ENCODE assay signal across 8 cellular contexts in the genomic region with DNA sequence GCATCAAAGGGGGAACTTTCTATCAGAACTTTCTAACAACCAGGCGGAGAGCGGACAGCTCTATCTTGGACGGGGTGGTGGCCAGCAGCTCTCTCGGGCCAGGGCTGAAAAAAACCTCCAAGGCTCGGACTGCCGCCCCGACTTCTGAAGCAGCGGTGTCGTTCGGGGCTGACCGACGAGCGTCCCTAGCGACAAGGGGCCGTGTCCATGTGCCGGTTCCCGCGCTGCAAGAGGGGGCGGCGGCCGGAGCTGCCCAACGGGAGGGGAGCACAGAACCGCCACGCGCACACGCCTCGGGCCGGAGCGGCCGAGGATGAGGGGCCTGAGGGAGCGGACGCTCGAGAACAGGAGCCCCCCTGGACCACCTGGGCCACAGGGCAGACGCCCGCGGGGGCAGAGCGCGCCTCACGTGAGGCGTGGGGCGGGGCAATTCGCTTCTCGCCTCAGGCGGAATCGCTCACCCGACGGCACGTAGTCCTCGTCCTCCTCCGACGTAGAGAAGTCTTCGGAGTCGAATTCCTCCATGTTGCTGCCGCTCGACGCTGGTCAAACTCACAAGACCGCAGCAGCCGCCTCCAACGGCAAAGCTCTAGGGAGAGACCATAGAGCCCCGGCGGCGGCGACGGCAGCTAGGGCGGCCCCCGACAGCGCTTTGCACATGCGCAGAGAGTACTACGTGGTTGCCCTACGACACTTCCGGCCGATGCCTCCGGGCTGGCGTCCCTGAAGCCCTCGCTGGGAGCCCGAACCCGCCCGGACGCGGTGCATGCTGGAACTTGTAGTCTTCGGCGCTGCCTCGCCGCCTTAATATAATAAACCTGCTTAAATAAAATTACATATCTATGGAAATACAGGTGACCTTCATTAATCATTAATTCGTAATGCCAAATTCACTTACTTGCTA. TPM values are rescaled to one million over a fixed set of nuclear protein-coding genes. Genes with fewer than 3 reads are reported as not detected.
DNase-seq lines count a peak whose midpoint lies in the region; ATAC-seq and TF ChIP-seq lines count a peak whose summit lies in the region.

A gene (minus strand): TSS at position 676 of the 904 bp plus-strand sequence. CDS start 151 bp downstream, at position 525.

- H3K27me3 Mint-ChIP-seq in WTC11 (ENCODE audit: low read depth) (peaks cover 8% of the 10 kb centered on the region), immature natural killer cell (ENCODE audit: low read depth in 3 of 3) (peaks cover 8 to 13% (median 13%) of the 10 kb centered on the region in 3 donors)

- CTCF ChIA-PET in AG04449 (lab: Yijun Ruan, JAX): interaction anchor here (0.8 to 2.1 kb wide), 8 partner anchors 11 to 333 kb away, joined by 3 to 11 read pairs (median 4); a partner anchor contains a TSS
- CTCF ChIA-PET in WTC11 (lab: Charles Lee): interaction anchor here (1.0 to 2.9 kb wide), 10 partner anchors 32 to 234 kb away, joined by 3 to 20 read pairs (median 5); a partner anchor contains a TSS

- POLR2A ChIA-PET in AG04449 (lab: Yijun Ruan, JAX) (interaction anchor here (0.5 to 1.6 kb wide), 5 partner anchors 11 to 183 kb away, joined by 3 to 5 read pairs (median 3); no protein-coding TSS in a partner anchor), WTC11 (lab: Charles Lee) (interaction anchor here (0.5 to 1.5 kb wide), 6 partner anchors 15 to 189 kb away, joined by 3 to 9 read pairs (median 4); a partner anchor contains a TSS)

- ATAC-seq in GM18873 (IDR thresholded peaks at IDR 0.05; ENCODE audit: low FRiP score, unreplicated experiment) (peak; percentile 93), HG03139 (IDR thresholded peaks at IDR 0.05; ENCODE audit: unreplicated experiment) (peak; percentile 88), WTC11 (peak; percentile 87)

- peak within 1 kb of the TSS; percentile 79 for H3K4me3 Mint-ChIP-seq in WTC11
- H3K4me3 Mint-ChIP-seq in immature natural killer cell: peak within 1 kb of the TSS; percentile 89 to 95 (median 94)

- peak within 1 kb of the TSS; percentile 97 for H3K27ac Mint-ChIP-seq in WTC11
- peak within 1 kb of the TSS; percentile 95 to 98 (median 96) for H3K27ac Mint-ChIP-seq in immature natural killer cell

- DNase-seq in AG04449 (ENCODE audit: low read depth, low spot score) (peak; percentile 44), NCI-H2227 treated with DMSO at 0.1 percent for 48 hours (lab: John Stamatoyannopoulos, UW) (peak; percentile 89), WTC11 (ENCODE audit: low spot score) (peak; percentile 97), cardiac fibroblast (ENCODE audit: low read depth in 2 of 2) (peak; percentile 95 to 96), immature natural killer cell (peak; percentile 95 to 97 (median 96)), smooth muscle cell of the brain vasculature (ENCODE audit: low read depth, low spot score) (peak; percentile 89)

- H3K4me1 Mint-ChIP-seq in WTC11 (peaks cover 22% of the 10 kb centered on the region), immature natural killer cell (peaks cover 24 to 27% of the 10 kb centered on the region in 2 donors)

- H3K9me3 Mint-ChIP-seq in WTC11 (peaks cover 9% of the 10 kb centered on the region), immature natural killer cell (no peaks in the 10 kb centered on the region)

- H3K4me3 ChIP-seq in AG04449 (ENCODE audit: low read depth, low read length) (peak within 1 kb of the TSS; percentile 94), cardiac fibroblast (replicated peaks in 1 of 2; ENCODE audit: low read depth in 2 of 2, low read length in 2 of 2) (peak within 1 kb of the TSS; percentile 92 to 93)

- H3K36me3 Mint-ChIP-seq in WTC11: peaks cover 12% of the 10 kb centered on the region
- no peaks in the 10 kb centered on the region for H3K36me3 Mint-ChIP-seq in immature natural killer cell

- no peak for TF ChIP-seq CTCF in AG04449 (IDR thresholded peaks at IDR 0.05; ENCODE audit: insufficient read depth, low read length, missing control alignments)
- no peak for TF ChIP-seq CTCF in WTC11 (IDR thresholded peaks at IDR 0.05)
- no peak for TF ChIP-seq CTCF in cardiac fibroblast (IDR thresholded peaks at IDR 0.05; ENCODE audit: low read depth, low read length)

TF ChIP-seq in WTC11, 78 proteins besides CTCF, POLR2A, EP300 and RAD21 (continues in another document):
- TF ChIP-seq, protein P1, sequence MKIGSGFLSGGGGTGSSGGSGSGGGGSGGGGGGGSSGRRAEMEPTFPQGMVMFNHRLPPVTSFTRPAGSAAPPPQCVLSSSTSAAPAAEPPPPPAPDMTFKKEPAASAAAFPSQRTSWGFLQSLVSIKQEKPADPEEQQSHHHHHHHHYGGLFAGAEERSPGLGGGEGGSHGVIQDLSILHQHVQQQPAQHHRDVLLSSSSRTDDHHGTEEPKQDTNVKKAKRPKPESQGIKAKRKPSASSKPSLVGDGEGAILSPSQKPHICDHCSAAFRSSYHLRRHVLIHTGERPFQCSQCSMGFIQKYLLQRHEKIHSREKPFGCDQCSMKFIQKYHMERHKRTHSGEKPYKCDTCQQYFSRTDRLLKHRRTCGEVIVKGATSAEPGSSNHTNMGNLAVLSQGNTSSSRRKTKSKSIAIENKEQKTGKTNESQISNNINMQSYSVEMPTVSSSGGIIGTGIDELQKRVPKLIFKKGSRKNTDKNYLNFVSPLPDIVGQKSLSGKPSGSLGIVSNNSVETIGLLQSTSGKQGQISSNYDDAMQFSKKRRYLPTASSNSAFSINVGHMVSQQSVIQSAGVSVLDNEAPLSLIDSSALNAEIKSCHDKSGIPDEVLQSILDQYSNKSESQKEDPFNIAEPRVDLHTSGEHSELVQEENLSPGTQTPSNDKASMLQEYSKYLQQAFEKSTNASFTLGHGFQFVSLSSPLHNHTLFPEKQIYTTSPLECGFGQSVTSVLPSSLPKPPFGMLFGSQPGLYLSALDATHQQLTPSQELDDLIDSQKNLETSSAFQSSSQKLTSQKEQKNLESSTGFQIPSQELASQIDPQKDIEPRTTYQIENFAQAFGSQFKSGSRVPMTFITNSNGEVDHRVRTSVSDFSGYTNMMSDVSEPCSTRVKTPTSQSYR (CRISPR knock-in tag; IDR thresholded peaks at IDR 0.05): peak; percentile 85; the same call in 1 of the 2 replicates
- TF ChIP-seq ETV6 (CRISPR knock-in tag; IDR thresholded peaks at IDR 0.05): peak; percentile 90
- TF ChIP-seq, protein P2, sequence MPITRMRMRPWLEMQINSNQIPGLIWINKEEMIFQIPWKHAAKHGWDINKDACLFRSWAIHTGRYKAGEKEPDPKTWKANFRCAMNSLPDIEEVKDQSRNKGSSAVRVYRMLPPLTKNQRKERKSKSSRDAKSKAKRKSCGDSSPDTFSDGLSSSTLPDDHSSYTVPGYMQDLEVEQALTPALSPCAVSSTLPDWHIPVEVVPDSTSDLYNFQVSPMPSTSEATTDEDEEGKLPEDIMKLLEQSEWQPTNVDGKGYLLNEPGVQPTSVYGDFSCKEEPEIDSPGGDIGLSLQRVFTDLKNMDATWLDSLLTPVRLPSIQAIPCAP (CRISPR knock-in tag; IDR thresholded peaks at IDR 0.05): no peak; the same call in 1 of the 2 replicates
- TF ChIP-seq CBFB (CRISPR knock-in tag; IDR thresholded peaks at IDR 0.05; ENCODE audit: low read depth): peak; percentile 82; the same call in 1 of the 2 replicates
- peak; percentile 55; the same call in 1 of the 2 replicates for TF ChIP-seq TEAD4 (CRISPR knock-in tag; IDR thresholded peaks at IDR 0.05)
- peak; percentile 76 for TF ChIP-seq TEAD1 (CRISPR knock-in tag; IDR thresholded peaks at IDR 0.05)
- TF ChIP-seq ZNF121 (CRISPR knock-in tag; IDR thresholded peaks at IDR 0.05): 0 out of 2 replicates have a peak, but pooled peaks have one; percentile 2
- TF ChIP-seq ESRRA (CRISPR knock-in tag; IDR thresholded peaks at IDR 0.05; ENCODE audit: borderline replicate concordance): peak; percentile 93
- TF ChIP-seq, protein P3, sequence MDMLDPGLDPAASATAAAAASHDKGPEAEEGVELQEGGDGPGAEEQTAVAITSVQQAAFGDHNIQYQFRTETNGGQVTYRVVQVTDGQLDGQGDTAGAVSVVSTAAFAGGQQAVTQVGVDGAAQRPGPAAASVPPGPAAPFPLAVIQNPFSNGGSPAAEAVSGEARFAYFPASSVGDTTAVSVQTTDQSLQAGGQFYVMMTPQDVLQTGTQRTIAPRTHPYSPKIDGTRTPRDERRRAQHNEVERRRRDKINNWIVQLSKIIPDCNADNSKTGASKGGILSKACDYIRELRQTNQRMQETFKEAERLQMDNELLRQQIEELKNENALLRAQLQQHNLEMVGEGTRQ (CRISPR knock-in tag; IDR thresholded peaks at IDR 0.05): peak; percentile 90
- TF ChIP-seq, protein P4, sequence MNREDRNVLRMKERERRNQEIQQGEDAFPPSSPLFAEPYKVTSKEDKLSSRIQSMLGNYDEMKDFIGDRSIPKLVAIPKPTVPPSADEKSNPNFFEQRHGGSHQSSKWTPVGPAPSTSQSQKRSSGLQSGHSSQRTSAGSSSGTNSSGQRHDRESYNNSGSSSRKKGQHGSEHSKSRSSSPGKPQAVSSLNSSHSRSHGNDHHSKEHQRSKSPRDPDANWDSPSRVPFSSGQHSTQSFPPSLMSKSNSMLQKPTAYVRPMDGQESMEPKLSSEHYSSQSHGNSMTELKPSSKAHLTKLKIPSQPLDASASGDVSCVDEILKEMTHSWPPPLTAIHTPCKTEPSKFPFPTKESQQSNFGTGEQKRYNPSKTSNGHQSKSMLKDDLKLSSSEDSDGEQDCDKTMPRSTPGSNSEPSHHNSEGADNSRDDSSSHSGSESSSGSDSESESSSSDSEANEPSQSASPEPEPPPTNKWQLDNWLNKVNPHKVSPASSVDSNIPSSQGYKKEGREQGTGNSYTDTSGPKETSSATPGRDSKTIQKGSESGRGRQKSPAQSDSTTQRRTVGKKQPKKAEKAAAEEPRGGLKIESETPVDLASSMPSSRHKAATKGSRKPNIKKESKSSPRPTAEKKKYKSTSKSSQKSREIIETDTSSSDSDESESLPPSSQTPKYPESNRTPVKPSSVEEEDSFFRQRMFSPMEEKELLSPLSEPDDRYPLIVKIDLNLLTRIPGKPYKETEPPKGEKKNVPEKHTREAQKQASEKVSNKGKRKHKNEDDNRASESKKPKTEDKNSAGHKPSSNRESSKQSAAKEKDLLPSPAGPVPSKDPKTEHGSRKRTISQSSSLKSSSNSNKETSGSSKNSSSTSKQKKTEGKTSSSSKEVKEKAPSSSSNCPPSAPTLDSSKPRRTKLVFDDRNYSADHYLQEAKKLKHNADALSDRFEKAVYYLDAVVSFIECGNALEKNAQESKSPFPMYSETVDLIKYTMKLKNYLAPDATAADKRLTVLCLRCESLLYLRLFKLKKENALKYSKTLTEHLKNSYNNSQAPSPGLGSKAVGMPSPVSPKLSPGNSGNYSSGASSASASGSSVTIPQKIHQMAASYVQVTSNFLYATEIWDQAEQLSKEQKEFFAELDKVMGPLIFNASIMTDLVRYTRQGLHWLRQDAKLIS (CRISPR knock-in tag; IDR thresholded peaks at IDR 0.05; ENCODE audit: borderline replicate concordance): peak; percentile 70; the same call in 1 of the 2 replicates
- TF ChIP-seq ZNF671 (CRISPR knock-in tag; IDR thresholded peaks at IDR 0.05): no peak
- peak; percentile 86 for TF ChIP-seq ZNF232 (CRISPR knock-in tag; IDR thresholded peaks at IDR 0.05)

RNA-seq across cellular contexts. Expression of the gene that starts here (rescaled TPM):
- total RNA-seq in WTC11 (2021): 79.2 to 102 TPM (median 98.0 TPM) in 3 replicates
- polyA plus RNA-seq in immature natural killer cell: 10 to 100 TPM; 30.9 to 38.8 (median 32.6) TPM

Comparison
In these comparisons a context has a peak if more than half of its experiments do, and no peak if none do; other contexts are left out.
1. Peak in every context shown above with its lines: DNase-seq, ATAC-seq and H3K4me3 ChIP-seq.
2. DNase-seq: peak in every context shown above with its lines; median percentile 97 in WTC11; 96 in immature natural killer cell; 96 in cardiac fibroblast; 89 in NCI-H2227 treated with DMSO at 0.1 percent for 48 hours; 89 in smooth muscle cell of the brain vasculature; 44 in AG04449.